1 cellular context compared by ENCODE assay signal in the genomic region with DNA sequence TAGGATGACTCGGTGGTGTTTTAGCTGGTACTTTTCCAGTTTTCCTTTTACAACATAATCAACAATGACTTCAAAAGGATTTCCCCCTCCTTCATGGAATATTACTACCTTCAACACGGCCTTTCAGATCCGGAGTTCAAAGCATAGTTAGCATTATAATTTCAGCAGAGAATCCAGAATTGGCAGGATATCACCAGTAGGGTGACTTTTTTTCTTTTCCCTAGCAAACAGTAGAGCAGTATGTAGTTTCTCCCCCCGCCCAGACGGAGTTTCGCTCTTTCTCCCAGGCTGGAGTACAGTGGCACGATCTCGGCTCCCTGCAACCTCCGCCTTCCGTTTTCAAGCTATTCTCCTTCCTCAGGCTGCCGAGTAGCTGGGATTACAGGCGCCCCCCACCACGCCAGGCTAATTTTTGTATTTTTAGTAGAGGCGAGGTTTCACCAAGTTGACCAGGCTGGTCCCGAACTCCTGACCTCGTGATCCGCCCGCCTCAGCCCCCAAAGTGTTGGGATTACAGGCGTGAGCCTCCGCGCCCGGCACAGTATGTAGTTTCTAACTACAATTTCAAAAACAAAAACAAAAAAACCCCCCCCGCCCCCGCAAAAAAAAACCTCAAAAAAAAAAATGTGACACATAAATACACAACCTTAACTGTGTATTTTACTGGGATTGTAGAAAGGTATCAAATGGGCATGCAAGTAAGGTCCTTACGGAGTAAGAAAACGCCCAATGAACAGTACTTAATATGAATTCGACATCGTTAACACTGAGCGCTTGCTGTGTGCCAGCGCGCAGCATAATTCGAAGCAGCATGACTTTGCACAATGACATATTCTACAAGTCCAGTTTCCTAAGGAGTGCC.
TF ChIP-seq lines count a peak whose summit lies in the region.

No MANE protein-coding gene starts in this region.

TF ChIP-seq in HepG2, 621 proteins besides CTCF, POLR2A, EP300 and RAD21 (continued from another document):
- TF ChIP-seq, protein P1, sequence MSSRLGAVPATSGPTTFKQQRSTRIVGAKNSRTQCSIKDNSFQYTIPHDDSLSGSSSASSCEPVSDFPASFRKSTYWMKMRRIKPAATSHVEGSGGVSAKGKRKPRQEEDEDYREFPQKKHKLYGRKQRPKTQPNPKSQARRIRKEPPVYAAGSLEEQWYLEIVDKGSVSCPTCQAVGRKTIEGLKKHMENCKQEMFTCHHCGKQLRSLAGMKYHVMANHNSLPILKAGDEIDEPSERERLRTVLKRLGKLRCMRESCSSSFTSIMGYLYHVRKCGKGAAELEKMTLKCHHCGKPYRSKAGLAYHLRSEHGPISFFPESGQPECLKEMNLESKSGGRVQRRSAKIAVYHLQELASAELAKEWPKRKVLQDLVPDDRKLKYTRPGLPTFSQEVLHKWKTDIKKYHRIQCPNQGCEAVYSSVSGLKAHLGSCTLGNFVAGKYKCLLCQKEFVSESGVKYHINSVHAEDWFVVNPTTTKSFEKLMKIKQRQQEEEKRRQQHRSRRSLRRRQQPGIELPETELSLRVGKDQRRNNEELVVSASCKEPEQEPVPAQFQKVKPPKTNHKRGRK (CRISPR knock-in tag; IDR thresholded peaks at IDR 0.05): no peak
- TF ChIP-seq MEIS2 (CRISPR knock-in tag; IDR thresholded peaks at IDR 0.05) (no peak), ZNF205 (CRISPR knock-in tag; IDR thresholded peaks at IDR 0.05) (no peak), ZNF510 (CRISPR knock-in tag; IDR thresholded peaks at IDR 0.05; ENCODE audit: low read depth) (no peak), PAWR (CRISPR knock-in tag; IDR thresholded peaks at IDR 0.05; ENCODE audit: borderline replicate concordance) (no peak), SPEN (CRISPR knock-in tag; IDR thresholded peaks at IDR 0.05; ENCODE audit: low read depth) (no peak; the same call in 1 of the 2 replicates)
- TF ChIP-seq, protein P2, sequence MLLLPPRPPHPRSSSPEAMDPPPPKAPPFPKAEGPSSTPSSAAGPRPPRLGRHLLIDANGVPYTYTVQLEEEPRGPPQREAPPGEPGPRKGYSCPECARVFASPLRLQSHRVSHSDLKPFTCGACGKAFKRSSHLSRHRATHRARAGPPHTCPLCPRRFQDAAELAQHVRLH (CRISPR knock-in tag; IDR thresholded peaks at IDR 0.05; ENCODE audit: borderline replicate concordance, low read depth): no peak
TF ChIP-seq in HepG2: peak in this region for 122.
